ENCODE assay signal across 21 cellular contexts in genomic region chr7:112721395-112721794, GRCh38.
A peak's percentile ranks its signal among the peaks of the same experiment; 100 is the strongest.
DNase-seq lines count a peak whose midpoint lies in the region; ATAC-seq, FAIRE-seq and TF ChIP-seq lines count a peak whose summit lies in the region.
"Had no signal": no experiment of that assay in that cellular context is flagged by ENCODE, and none has a peak within 500 bp of the region (broad histone marks: within the 10 kb centered on the region; RNA-seq: fewer than 3 reads in every experiment).

No MANE protein-coding gene starts in this region.

- DNase-seq in D721Med (ENCODE audit: insufficient read length, low spot score): no peak
- no peak for DNase-seq in GM19239 (ENCODE audit: insufficient read length, low spot score)
- peak in 6 of 10 donors; percentile 8 to 58 (median 46) for DNase-seq in dorsolateral prefrontal cortex
- DNase-seq in superior temporal gyrus (ENCODE audit: extremely low spot score): peak; percentile 51
- DNase-seq in activated CD4-positive, alpha-beta T cell treated with anti-CD3 and anti-CD28 coated beads for 36 hours: no peak
- DNase-seq in esophagus muscularis mucosa (ENCODE audit: extremely low spot score): no peak
- DNase-seq: ACHN; BE2C; C1 segment of cervical spinal cord; CD4-positive, CD25-positive, alpha-beta regulatory T cell; CD8-positive, alpha-beta memory T cell; COR-L47; GOT3; H7; HFFc6; IMR-90 had no signal

- no peaks in the 10 kb centered on the region for H3K4me1 ChIP-seq in esophagus muscularis mucosa
- H3K4me1 ChIP-seq: BE2C had no signal

- no peak for TF ChIP-seq POLR2A in esophagus muscularis mucosa (IDR thresholded peaks at IDR 0.05; ENCODE audit: low read depth)

- TF ChIP-seq EP300 in esophagus muscularis mucosa (IDR thresholded peaks at IDR 0.05): no peak

- TF ChIP-seq CTCF in D721Med (IDR thresholded peaks at IDR 0.05; ENCODE audit: insufficient read depth, missing control alignments) (no peak), dorsolateral prefrontal cortex (IDR thresholded peaks at IDR 0.05 in 54 of 56, conservative IDR thresholded peaks at IDR 0.05 in 2 of 56; ENCODE audit: low read depth in 1 of 56, partially characterized antibody in 56 of 56) (no peak), esophagus muscularis mucosa (IDR thresholded peaks at IDR 0.05) (no peak)

- peaks cover 0 to 18% (median 14%) of the 10 kb centered on the region in 4 donors for H3K9me3 ChIP-seq in esophagus muscularis mucosa
- H3K9me3 ChIP-seq: BE2C had no signal

- H3K4me3 ChIP-seq in dorsolateral prefrontal cortex (no peak overlapping the region), esophagus muscularis mucosa (no peak overlapping the region)

- intact Hi-C loops in dorsolateral prefrontal cortex (cut with DNase I): no loop called here
- intact Hi-C loops in activated CD4-positive, alpha-beta T cell treated with anti-CD3 and anti-CD28 coated beads for 36 hours (cut with DNase I, micrococcal nuclease): no loop called here
- intact Hi-C loops in esophagus muscularis mucosa (cut with DNase I): no loop called here

- no peak overlapping the region for H3K4me3 Mint-ChIP-seq in activated CD4-positive, alpha-beta T cell treated with anti-CD3 and anti-CD28 coated beads for 36 hours
- H3K4me3 Mint-ChIP-seq: CD4-positive, CD25-positive, alpha-beta regulatory T cell; CD8-positive, alpha-beta memory T cell; HFFc6 had no signal

- H3K36me3 Mint-ChIP-seq in activated CD4-positive, alpha-beta T cell treated with anti-CD3 and anti-CD28 coated beads for 36 hours (ENCODE audit: low read depth): no peaks in the 10 kb centered on the region
- H3K36me3 Mint-ChIP-seq: CD4-positive, CD25-positive, alpha-beta regulatory T cell; CD8-positive, alpha-beta memory T cell had no signal

- H3K4me1 Mint-ChIP-seq in activated CD4-positive, alpha-beta T cell treated with anti-CD3 and anti-CD28 coated beads for 36 hours: no peaks in the 10 kb centered on the region
- H3K4me1 Mint-ChIP-seq: CD4-positive, CD25-positive, alpha-beta regulatory T cell; CD8-positive, alpha-beta memory T cell had no signal

- no peaks in the 10 kb centered on the region for H3K9me3 Mint-ChIP-seq in activated CD4-positive, alpha-beta T cell treated with anti-CD3 and anti-CD28 coated beads for 36 hours (ENCODE audit: low read depth)
- H3K9me3 Mint-ChIP-seq: HFFc6 had no signal

- POLR2A ChIA-PET in activated CD4-positive, alpha-beta T cell treated with anti-CD3 and anti-CD28 coated beads for 36 hours (lab: Charles Lee): no interaction called here

- H3K27me3 Mint-ChIP-seq in activated CD4-positive, alpha-beta T cell treated with anti-CD3 and anti-CD28 coated beads for 36 hours: peaks cover 12% of the 10 kb centered on the region
- H3K27me3 Mint-ChIP-seq: CD4-positive, CD25-positive, alpha-beta regulatory T cell had no signal

- H3K27ac ChIP-seq in dorsolateral prefrontal cortex: peak overlapping the region in 2 of 59 donors; percentile 11 to 28
- H3K27ac ChIP-seq in esophagus muscularis mucosa (replicated peaks in 1 of 4): no peak overlapping the region

- CTCF ChIA-PET in activated CD4-positive, alpha-beta T cell treated with anti-CD3 and anti-CD28 coated beads for 36 hours (lab: Charles Lee): no interaction called here

- H3K27me3 ChIP-seq in dorsolateral prefrontal cortex (no peaks in the 10 kb centered on the region), esophagus muscularis mucosa (no peaks in the 10 kb centered on the region)

- ATAC-seq in activated CD4-positive, alpha-beta T cell treated with anti-CD3 and anti-CD28 coated beads for 36 hours: no peak
- ATAC-seq: HCT116 had no signal

- H3K27ac Mint-ChIP-seq in activated CD4-positive, alpha-beta T cell treated with anti-CD3 and anti-CD28 coated beads for 36 hours: no peak overlapping the region
- H3K27ac Mint-ChIP-seq: CD8-positive, alpha-beta memory T cell; HFFc6 had no signal

- WGBS in esophagus muscularis mucosa: 48% methylated on average over 1 of the region's 1 CpG

- peak; percentile 32 for FAIRE-seq in D721Med (lab: Jason Lieb, UNC)
- peak; percentile 14 for FAIRE-seq in GM19239 (lab: Jason Lieb, UNC)
- FAIRE-seq: A204.1, G401.6, GM12891, HTR-8/SVneo had no signal

- H3K36me3 ChIP-seq in esophagus muscularis mucosa: no peaks in the 10 kb centered on the region
- H3K36me3 ChIP-seq: BE2C had no signal

Comparison
In these comparisons a context has a peak if more than half of its experiments do, and no peak if none do; other contexts are left out.
1. DNase-seq: peak in dorsolateral prefrontal cortex (6 of 10) and superior temporal gyrus (single experiment); none in D721Med (single experiment), GM19239 (single experiment), activated CD4-positive, alpha-beta T cell treated with anti-CD3 and anti-CD28 coated beads for 36 hours (single experiment) and esophagus muscularis mucosa (single experiment).